Comparison of ENCODE assay signal across 22 cellular contexts in genomic region chr16:84120023-84120422, GRCh38. TPM values are rescaled to one million over a fixed set of nuclear protein-coding genes. Genes with fewer than 3 reads are reported as not detected.
"Had no signal": no experiment of that assay in that cellular context is flagged by ENCODE, and none has a peak within 500 bp of the region (broad histone marks: within the 10 kb centered on the region; RNA-seq: fewer than 3 reads in every experiment).

No MANE protein-coding gene starts in this region.

- ATAC-seq: activated CD8-positive, alpha-beta T cell treated with anti-CD3 and anti-CD28 coated beads, Interleukin-2, amount 10 ng/mL, durations not matched to agents 7 days and 5 days; PC-3; WTC11 had no signal

- H3K4me3 ChIP-seq: MG63 had no signal

- H3K4me3 Mint-ChIP-seq: activated CD8-positive, alpha-beta T cell treated with anti-CD3 and anti-CD28 coated beads, Interleukin-2, amount 10 ng/mL, durations not matched to agents 7 days and 5 days; activated naive CD4-positive, alpha-beta T cell treated with anti-CD3 and anti-CD28 coated beads, Interleukin-2, amount 50 U/mL, for 24 hours; activated T-helper 1 cell treated with anti-CD3 and anti-CD28 coated beads, Interleukin-12 subunit alpha, Interleukin-12 subunit beta, Interleukin-2, Interleukin-4 antibody, amounts not matched to agents 30 ng/mL and 10 ng/mL and 1 ng/mL, durations not matched to agents 14 hours and 24 hours and 36 hours; central memory CD8-positive, alpha-beta T cell; T-helper 1 cell treated with Interleukin-12 subunit alpha and Interleukin-12 subunit beta and Interleukin-4 antibody, amounts not matched to agents 30 μg/mL and 1 μg/mL, for 36 hours; WTC11 had no signal

- H3K27me3 ChIP-seq: MG63 had no signal

- H3K9me3 Mint-ChIP-seq: activated naive CD4-positive, alpha-beta T cell treated with anti-CD3 and anti-CD28 coated beads, Interleukin-2, amount 50 U/mL, for 24 hours; activated T-helper 1 cell treated with anti-CD3 and anti-CD28 coated beads, Interleukin-12 subunit alpha, Interleukin-12 subunit beta, Interleukin-2, Interleukin-4 antibody, amounts not matched to agents 30 ng/mL and 10 ng/mL and 1 ng/mL, durations not matched to agents 14 hours and 24 hours and 36 hours; central memory CD8-positive, alpha-beta T cell; T-helper 1 cell treated with Interleukin-12 subunit alpha and Interleukin-12 subunit beta and Interleukin-4 antibody, amounts not matched to agents 30 μg/mL and 1 μg/mL, for 36 hours; WTC11 had no signal

- H3K36me3 ChIP-seq: MG63 had no signal

- DNase-seq: activated CD4-positive, alpha-beta T cell treated with anti-CD3 and anti-CD28 coated beads for 48 hours; activated CD4-positive, alpha-beta T cell treated with anti-CD3 and anti-CD28 coated beads, Interleukin-2, amount 50 U/mL, for 4 hours; activated CD4-positive, CD25-positive, alpha-beta regulatory T cell treated with anti-CD3 and anti-CD28 coated beads, Interleukin-2, amount 50 U/mL, for 72 hours; activated CD8-positive, alpha-beta memory T cell treated with anti-CD3 and anti-CD28 coated beads, Interleukin-2, amount 50 U/mL, for 48 hours; activated CD8-positive, alpha-beta T cell treated with anti-CD3 and anti-CD28 coated beads, Interleukin-2, amount 10 ng/mL, durations not matched to agents 7 days and 5 days; activated effector memory CD4-positive, alpha-beta T cell treated with Interleukin-2 at 50 U/mL for 16 hours; activated naive CD4-positive, alpha-beta T cell; activated T-cell treated with anti-CD3 and anti-CD28 coated beads, Interleukin-2, amount 50 U/mL, for 1 hour; aorta; MG63; NCI-H1092 treated with DMSO at 0.1 percent for 48 hours; NCI-H1417 treated with DMSO at 0.1 percent for 48 hours; NCI-H1694 treated with DMSO at 0.1 percent for 48 hours; NCI-H2029 treated with DMSO at 0.1 percent for 48 hours; NCI-H526 treated with DMSO at 0.1 percent for 48 hours; NCI-H82 had no signal

- H3K27ac Mint-ChIP-seq: activated CD8-positive, alpha-beta T cell treated with anti-CD3 and anti-CD28 coated beads, Interleukin-2, amount 10 ng/mL, durations not matched to agents 7 days and 5 days; activated naive CD4-positive, alpha-beta T cell treated with anti-CD3 and anti-CD28 coated beads, Interleukin-2, amount 50 U/mL, for 24 hours; activated T-helper 1 cell treated with anti-CD3 and anti-CD28 coated beads, Interleukin-12 subunit alpha, Interleukin-12 subunit beta, Interleukin-2, Interleukin-4 antibody, amounts not matched to agents 30 ng/mL and 10 ng/mL and 1 ng/mL, durations not matched to agents 14 hours and 24 hours and 36 hours; T-helper 1 cell treated with Interleukin-12 subunit alpha and Interleukin-12 subunit beta and Interleukin-4 antibody, amounts not matched to agents 30 μg/mL and 1 μg/mL, for 36 hours; WTC11 had no signal

- H3K9me3 ChIP-seq: MG63 had no signal

- H3K27me3 Mint-ChIP-seq: activated naive CD4-positive, alpha-beta T cell treated with anti-CD3 and anti-CD28 coated beads, Interleukin-2, amount 50 U/mL, for 24 hours; central memory CD8-positive, alpha-beta T cell had no signal

RNA-seq across cellular contexts. Expression of gene DNAAF1, which starts 25.1 kb away (rescaled TPM):
- total RNA-seq: activated CD8-positive, alpha-beta T cell treated with anti-CD3 and anti-CD28 coated beads, Interleukin-2, amount 10 ng/mL, durations not matched to agents 7 days and 5 days; activated T-helper 1 cell treated with anti-CD3 and anti-CD28 coated beads, Interleukin-12 subunit alpha, Interleukin-12 subunit beta, Interleukin-2, Interleukin-4 antibody, amounts not matched to agents 30 ng/mL and 10 ng/mL and 1 ng/mL, durations not matched to agents 14 hours and 24 hours and 36 hours; PC-3 had no signal
